8 cellular contexts compared by ENCODE assay signal in the genomic region with DNA sequence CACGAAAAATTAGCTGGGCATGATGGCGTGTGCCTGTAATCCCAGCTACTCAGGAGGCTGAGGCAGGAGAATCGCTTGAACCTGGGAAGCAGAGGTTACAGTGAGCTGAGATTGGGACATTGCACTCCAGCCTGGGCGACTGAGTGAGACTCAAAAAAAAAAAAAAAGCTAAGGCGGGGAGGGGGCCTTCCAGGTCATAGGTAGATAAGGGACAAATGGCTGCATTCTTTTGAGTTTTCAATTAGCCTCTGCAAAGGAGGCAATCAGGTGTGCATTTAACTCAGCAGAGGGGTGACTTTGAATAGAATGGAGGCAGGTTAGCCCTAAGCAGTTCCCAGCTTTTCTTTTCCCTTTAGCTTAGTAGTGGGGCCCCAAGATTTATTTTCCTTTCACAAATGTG. TPM values are rescaled to one million over a fixed set of nuclear protein-coding genes. Genes with fewer than 3 reads are reported as not detected.
DNase-seq lines count a peak whose midpoint lies in the region; ATAC-seq and TF ChIP-seq lines count a peak whose summit lies in the region.

No MANE protein-coding gene starts in this region.

- CTCF ChIA-PET in activated naive CD4-positive, alpha-beta T cell treated with anti-CD3 and anti-CD28 coated beads for 36 hours (lab: Charles Lee): interaction anchor here (0.8 to 1.1 kb wide), 2 partner anchors 159 to 201 kb away, joined by 3 to 4 read pairs; a partner anchor contains a TSS

- H3K4me3 Mint-ChIP-seq in activated naive CD4-positive, alpha-beta T cell treated with anti-CD3 and anti-CD28 coated beads for 36 hours: peak overlapping the region; percentile 65
- H3K4me3 Mint-ChIP-seq in activated naive CD8-positive, alpha-beta T cell treated with anti-CD3 and anti-CD28 coated beads, Interleukin-2, amount 10 ng/mL, durations not matched to agents 7 days and 5 days: peak overlapping the region; percentile 88
- H3K4me3 Mint-ChIP-seq in memory B cell (peak overlapping the region; percentile 78), type B pancreatic cell (peak overlapping the region; percentile 85)

- H3K36me3 Mint-ChIP-seq in activated naive CD4-positive, alpha-beta T cell treated with anti-CD3 and anti-CD28 coated beads for 36 hours (ENCODE audit: low read depth): no peaks in the 10 kb centered on the region
- no peaks in the 10 kb centered on the region for H3K36me3 Mint-ChIP-seq in activated naive CD8-positive, alpha-beta T cell treated with anti-CD3 and anti-CD28 coated beads, Interleukin-2, amount 10 ng/mL, durations not matched to agents 7 days and 5 days
- H3K36me3 Mint-ChIP-seq in memory B cell (no peaks in the 10 kb centered on the region), type B pancreatic cell (no peaks in the 10 kb centered on the region)

- ATAC-seq in activated naive CD8-positive, alpha-beta T cell treated with anti-CD3 and anti-CD28 coated beads, Interleukin-2, amount 10 ng/mL, durations not matched to agents 7 days and 5 days (ENCODE audit: low read depth): no peak
- ATAC-seq in memory B cell (ENCODE audit: low read depth): no peak

- H3K27ac Mint-ChIP-seq in activated naive CD4-positive, alpha-beta T cell treated with anti-CD3 and anti-CD28 coated beads for 36 hours: no peak overlapping the region
- no peak overlapping the region for H3K27ac Mint-ChIP-seq in activated naive CD8-positive, alpha-beta T cell treated with anti-CD3 and anti-CD28 coated beads, Interleukin-2, amount 10 ng/mL, durations not matched to agents 7 days and 5 days
- no peak overlapping the region for H3K27ac Mint-ChIP-seq in memory B cell
- peak overlapping the region; percentile 50 for H3K27ac Mint-ChIP-seq in type B pancreatic cell

- H3K9me3 Mint-ChIP-seq in activated naive CD4-positive, alpha-beta T cell treated with anti-CD3 and anti-CD28 coated beads for 36 hours: no peaks in the 10 kb centered on the region
- peaks cover 2% of the 10 kb centered on the region for H3K9me3 Mint-ChIP-seq in activated naive CD8-positive, alpha-beta T cell treated with anti-CD3 and anti-CD28 coated beads, Interleukin-2, amount 10 ng/mL, durations not matched to agents 7 days and 5 days
- peaks cover 1% of the 10 kb centered on the region for H3K9me3 Mint-ChIP-seq in memory B cell
- H3K9me3 Mint-ChIP-seq in type B pancreatic cell: no peaks in the 10 kb centered on the region

- TF ChIP-seq CTCF in type B pancreatic cell (conservative IDR thresholded peaks at IDR 0.05): no peak

- peaks cover 11% of the 10 kb centered on the region for H3K4me1 Mint-ChIP-seq in activated naive CD4-positive, alpha-beta T cell treated with anti-CD3 and anti-CD28 coated beads for 36 hours (ENCODE audit: low read depth)
- peaks cover 11% of the 10 kb centered on the region for H3K4me1 Mint-ChIP-seq in activated naive CD8-positive, alpha-beta T cell treated with anti-CD3 and anti-CD28 coated beads, Interleukin-2, amount 10 ng/mL, durations not matched to agents 7 days and 5 days
- H3K4me1 Mint-ChIP-seq in memory B cell (peaks cover 11% of the 10 kb centered on the region), type B pancreatic cell (ENCODE audit: unreplicated experiment) (peaks cover 11% of the 10 kb centered on the region)

- POLR2A ChIA-PET in activated naive CD8-positive, alpha-beta T cell treated with anti-CD3 and anti-CD28 coated beads, Interleukin-2, amount 10 ng/mL, durations not matched to agents 7 days and 5 days (lab: Charles Lee): interaction anchor here (1.0 to 1.2 kb wide), 2 partner anchors 15 to 33 kb away, joined by 7 to 12 read pairs; no protein-coding TSS in a partner anchor

- intact Hi-C loops in activated naive CD4-positive, alpha-beta T cell treated with anti-CD3 and anti-CD28 coated beads for 36 hours (cut with micrococcal nuclease): no loop called here

- H3K27me3 Mint-ChIP-seq in activated naive CD4-positive, alpha-beta T cell treated with anti-CD3 and anti-CD28 coated beads for 36 hours (ENCODE audit: low read depth): no peaks in the 10 kb centered on the region
- peaks cover 20% of the 10 kb centered on the region for H3K27me3 Mint-ChIP-seq in activated naive CD8-positive, alpha-beta T cell treated with anti-CD3 and anti-CD28 coated beads, Interleukin-2, amount 10 ng/mL, durations not matched to agents 7 days and 5 days
- H3K27me3 Mint-ChIP-seq in memory B cell (no peaks in the 10 kb centered on the region), type B pancreatic cell (peaks cover 4% of the 10 kb centered on the region)

- DNase-seq in activated naive CD4-positive, alpha-beta T cell treated with anti-CD3 and anti-CD28 coated beads for 36 hours: no peak
- no peak for DNase-seq in activated naive CD4-positive, alpha-beta T cell treated with anti-CD3 and anti-CD28 coated beads, Interleukin-2, amount 50 U/mL, for 16 hours
- DNase-seq in activated naive CD8-positive, alpha-beta T cell treated with anti-CD3 and anti-CD28 coated beads, Interleukin-2, amount 10 ng/mL, durations not matched to agents 7 days and 5 days: no peak
- DNase-seq in memory B cell (ENCODE audit: low spot score in 2 of 2) (no peak), type B pancreatic cell (ENCODE audit: extremely low spot score, unreplicated experiment) (no peak), NCI-H446 treated with DMSO at 0.1 percent for 48 hours (lab: John Stamatoyannopoulos, UW) (no peak), KG1 (lab: John Stamatoyannopoulos, UW) (no peak), NOMO-1 (lab: John Stamatoyannopoulos, UW; ENCODE audit: unreplicated experiment in 2 of 2) (no peak)

RNA-seq across cellular contexts. Expression of a gene that starts 0.7 kb away (rescaled TPM):
- total RNA-seq in activated naive CD4-positive, alpha-beta T cell treated with anti-CD3 and anti-CD28 coated beads for 36 hours: 10 to 100 TPM; 10.6 to 11.2 TPM
- 10 to 100 TPM; 25.4 to 25.5 TPM for total RNA-seq in activated naive CD8-positive, alpha-beta T cell treated with anti-CD3 and anti-CD28 coated beads, Interleukin-2, amount 10 ng/mL, durations not matched to agents 7 days and 5 days
- 26.9 and 37.1 TPM in 2 replicates for total RNA-seq in type B pancreatic cell (ENCODE audit: low replicate concordance)
